Comparison of ENCODE assay signal across 1 cellular context in genomic region chr7:143345428-143345900, GRCh38.
TF ChIP-seq lines count a peak whose summit lies in the region.

No MANE protein-coding gene starts in this region.

TF ChIP-seq in endothelial cell of umbilical vein, 7 proteins besides CTCF, POLR2A, EP300 and RAD21:
- TF ChIP-seq EZH2 (IDR thresholded peaks at IDR 0.05; ENCODE audit: borderline replicate concordance, low read depth, low read length, severe bottlenecking): no peak
- no peak for TF ChIP-seq MAX (IDR thresholded peaks at IDR 0.05; ENCODE audit: insufficient read depth, insufficient read length)
- no peak for TF ChIP-seq FOS (IDR thresholded peaks at IDR 0.05; ENCODE audit: borderline replicate concordance, insufficient read depth, low read length)
- TF ChIP-seq JUN (IDR thresholded peaks at IDR 0.05; ENCODE audit: borderline replicate concordance, insufficient read depth, insufficient read length, low read depth): no peak
- no peak for TF ChIP-seq GATA2 (IDR thresholded peaks at IDR 0.05; ENCODE audit: insufficient read depth, insufficient read length, low read depth, low read length)
